In genomic region chr16:4115209-4115940, GRCh38 we compare ENCODE assay signal across 8 cellular contexts. TPM values are rescaled to one million over a fixed set of nuclear protein-coding genes. Genes with fewer than 3 reads are reported as not detected.
A peak's percentile ranks its signal among the peaks of the same experiment; 100 is the strongest.
DNase-seq lines count a peak whose midpoint lies in the region; ATAC-seq and TF ChIP-seq lines count a peak whose summit lies in the region.

No MANE protein-coding gene starts in this region.

- peak in 1 of 6 experiments; percentile 7 for TF ChIP-seq CTCF in esophagus squamous epithelium (IDR thresholded peaks at IDR 0.05)
- TF ChIP-seq CTCF in thoracic aorta (IDR thresholded peaks at IDR 0.05), result no peak

- POLR2A ChIA-PET in naive thymus-derived CD4-positive, alpha-beta T cell (lab: Charles Lee), result interaction anchor here (1.3 kb wide), 1 partner anchor 138 kb away, joined by 7 read pairs; no protein-coding TSS in a partner anchor

- H3K9me3 ChIP-seq in esophagus squamous epithelium, result no peaks in the 10 kb centered on the region
- no peaks in the 10 kb centered on the region for H3K9me3 ChIP-seq in naive thymus-derived CD4-positive, alpha-beta T cell (ENCODE audit: control insufficient read depth in 2 of 3, low read length in 3 of 3)
- no peaks in the 10 kb centered on the region for H3K9me3 ChIP-seq in thoracic aorta

- DNase-seq in Daoy (ENCODE audit: low read depth) (peak; percentile 72), NCI-H526 (lab: John Stamatoyannopoulos, UW) (peak; percentile 16 to 60), esophagus squamous epithelium (lab: John Stamatoyannopoulos, UW) (no peak), thoracic aorta (ENCODE audit: low spot score) (no peak), hippocampal formation (lab: John Stamatoyannopoulos, UW) (no peak)
- peak; percentile 64 for DNase-seq in activated T-cell treated with anti-CD3 and anti-CD28 coated beads, Interleukin-2, amount 50 U/mL, for 1 hour
- peak; percentile 24 to 57 (median 36) for DNase-seq in naive thymus-derived CD4-positive, alpha-beta T cell

- H3K9me3 Mint-ChIP-seq in naive thymus-derived CD4-positive, alpha-beta T cell, result no peaks in the 10 kb centered on the region

- H3K27me3 Mint-ChIP-seq in naive thymus-derived CD4-positive, alpha-beta T cell, result peaks cover 0 to 22% (median 0%) of the 10 kb centered on the region in 5 donors

- WGBS in esophagus squamous epithelium, 2 donors, result 0 to 18% methylated on average over 1 to 16 of the region's 73 CpGs

- ATAC-seq in HG02588 (IDR thresholded peaks at IDR 0.05; ENCODE audit: unreplicated experiment), result peak; percentile 34
- ATAC-seq in naive thymus-derived CD4-positive, alpha-beta T cell, result peak; percentile 46
- peak; percentile 19 for ATAC-seq in thoracic aorta (ENCODE audit: insufficient number of reproducible peaks, low FRiP score, low read depth)

- intact Hi-C loops in esophagus squamous epithelium (cut with DNase I), result no loop called here
- intact Hi-C loops in naive thymus-derived CD4-positive, alpha-beta T cell (cut with micrococcal nuclease), result loop anchor here in 1 of 2 donors (5.0 kb wide), 3 partner anchors 67 to 982 kb away; partner anchors contain the start of genes EEF2KMT and SLX4

- TF ChIP-seq POLR2A in esophagus squamous epithelium (IDR thresholded peaks at IDR 0.05), result no peak

- peak overlapping the region in 1 of 9 donors; percentile 25 for H3K27ac Mint-ChIP-seq in naive thymus-derived CD4-positive, alpha-beta T cell

- H3K4me3 ChIP-seq in esophagus squamous epithelium (peak overlapping the region; percentile 46 to 74 (median 64)), thoracic aorta (peak overlapping the region; percentile 80)
- H3K4me3 ChIP-seq in naive thymus-derived CD4-positive, alpha-beta T cell (ENCODE audit: low read length), result peak overlapping the region; percentile 44

- peaks cover 0 to 13% (median 0%) of the 10 kb centered on the region in 5 donors for H3K36me3 Mint-ChIP-seq in naive thymus-derived CD4-positive, alpha-beta T cell

- peaks cover 19 to 64% (median 48%) of the 10 kb centered on the region in 3 donors for H3K4me1 ChIP-seq in esophagus squamous epithelium
- H3K4me1 ChIP-seq in naive thymus-derived CD4-positive, alpha-beta T cell (ENCODE audit: control insufficient read depth in 2 of 2, insufficient read depth in 2 of 2, low read length in 2 of 2), result peaks cover 13 to 19% of the 10 kb centered on the region in 2 donors
- peaks cover 11 to 38% of the 10 kb centered on the region in 2 donors for H3K4me1 ChIP-seq in thoracic aorta (ENCODE audit: control insufficient read depth in 1 of 2, low read depth in 2 of 2)

- CTCF ChIA-PET in naive thymus-derived CD4-positive, alpha-beta T cell (lab: Charles Lee), result no interaction called here

- peak overlapping the region; percentile 58 to 94 (median 79) for H3K4me3 Mint-ChIP-seq in naive thymus-derived CD4-positive, alpha-beta T cell

- H3K4me1 Mint-ChIP-seq in naive thymus-derived CD4-positive, alpha-beta T cell, result peaks cover 37 to 52% (median 46%) of the 10 kb centered on the region in 7 donors

- peaks cover 0 to 34% (median 0%) of the 10 kb centered on the region in 4 donors for H3K27me3 ChIP-seq in esophagus squamous epithelium
- H3K27me3 ChIP-seq in naive thymus-derived CD4-positive, alpha-beta T cell (ENCODE audit: control insufficient read depth in 2 of 2, insufficient read depth in 2 of 2, low read length in 2 of 2), result no peaks in the 10 kb centered on the region
- no peaks in the 10 kb centered on the region for H3K27me3 ChIP-seq in thoracic aorta (replicated peaks; ENCODE audit: insufficient read depth)

- no peaks in the 10 kb centered on the region for H3K36me3 ChIP-seq in esophagus squamous epithelium
- no peaks in the 10 kb centered on the region for H3K36me3 ChIP-seq in naive thymus-derived CD4-positive, alpha-beta T cell (ENCODE audit: control insufficient read depth in 2 of 3, insufficient read depth in 3 of 3, low read length in 3 of 3)
- H3K36me3 ChIP-seq in thoracic aorta, result no peaks in the 10 kb centered on the region

- H3K27ac ChIP-seq in esophagus squamous epithelium, result peak overlapping the region; percentile 42 to 90 (median 70)
- H3K27ac ChIP-seq in naive thymus-derived CD4-positive, alpha-beta T cell (ENCODE audit: low read depth, low read length), result peak overlapping the region; percentile 14
- peak overlapping the region; percentile 58 to 66 for H3K27ac ChIP-seq in thoracic aorta

RNA-seq across cellular contexts. Expression of gene ADCY9, which starts 0.9 kb away (rescaled TPM):
- 2.7 and 5.5 TPM in 2 replicates for total RNA-seq in Daoy (2014; rRNA removed; shearing (Covaris generic))
- total RNA-seq in esophagus squamous epithelium (10 to 100 TPM in 2 of 4 donors, 1 to 10 TPM in 2; 6.3 to 22.3 (median 11.2) TPM), thoracic aorta (10 to 100 TPM; 44.1 to 83.8 TPM)
- 10 to 100 TPM in 2 of 5 experiments, 1 to 10 TPM in 3; 3.9 to 14.3 (median 5.6) TPM for total RNA-seq in naive thymus-derived CD4-positive, alpha-beta T cell
- polyA plus RNA-seq in naive thymus-derived CD4-positive, alpha-beta T cell, result under 1 TPM; 0.46 to 0.47 TPM

Comparison
In these comparisons a context has a peak if more than half of its experiments do, and no peak if none do; other contexts are left out.
1. DNase-seq: peak in Daoy (single experiment), NCI-H526 (2 of 2), activated T-cell treated with anti-CD3 and anti-CD28 coated beads, Interleukin-2, amount 50 U/mL, for 1 hour (single experiment) and naive thymus-derived CD4-positive, alpha-beta T cell (9 of 9); none in esophagus squamous epithelium (single experiment), thoracic aorta (single experiment) and hippocampal formation (0 of 2).
2. H3K27ac ChIP-seq: peak in every context shown above with its lines; median percentile 70 in esophagus squamous epithelium; 62 in thoracic aorta; 14 in naive thymus-derived CD4-positive, alpha-beta T cell.
3. Peak in every context shown above with its lines, with median percentiles within 50 percentile points of each other: ATAC-seq and H3K4me3 ChIP-seq.